20 cellular contexts compared by ENCODE assay signal in genomic region chr13:94588575-94588974, GRCh38. TPM values are rescaled to one million over a fixed set of nuclear protein-coding genes. Genes with fewer than 3 reads are reported as not detected.
DNase-seq lines count a peak whose midpoint lies in the region; ATAC-seq, FAIRE-seq and TF ChIP-seq lines count a peak whose summit lies in the region.
"Had no signal": no experiment of that assay in that cellular context is flagged by ENCODE, and none has a peak within 500 bp of the region (broad histone marks: within the 10 kb centered on the region; RNA-seq: fewer than 3 reads in every experiment).

No MANE protein-coding gene starts in this region.

- H3K4me1 ChIP-seq in right lobe of liver = peaks cover 0 to 19% (median 3%) of the 10 kb centered on the region in 4 donors

- ATAC-seq in activated T-cell treated with anti-CD3 and anti-CD28 coated beads, Interleukin-2, amount 50 U/mL, for 72 hours (replicated peaks in 1 of 2) = no peak
- peak; percentile 77 to 84 (median 82) for ATAC-seq in right lobe of liver
- no peak for ATAC-seq in HG03175 (IDR thresholded peaks at IDR 0.05; ENCODE audit: unreplicated experiment)
- ATAC-seq in HG03045 (IDR thresholded peaks at IDR 0.05; ENCODE audit: unreplicated experiment) = no peak
- ATAC-seq: CD8-positive, alpha-beta T cell; GM23338; K562 had no signal

- H3K9me3 ChIP-seq in SK-N-MC (ENCODE audit: low read depth, low read length) (no peaks in the 10 kb centered on the region), right lobe of liver (no peaks in the 10 kb centered on the region)
- H3K9me3 ChIP-seq: BLaER1 had no signal

- DNase-seq in activated T-cell treated with anti-CD3 and anti-CD28 coated beads, Interleukin-2, amount 50 U/mL, for 72 hours = no peak
- DNase-seq in activated T-cell treated with anti-CD3 and anti-CD28 coated beads, Interleukin-2, amount 50 U/mL, for 48 hours = no peak
- DNase-seq in H54 (ENCODE audit: insufficient read length, low spot score) = no peak
- DNase-seq in SK-N-MC (ENCODE audit: low read depth, low spot score) = no peak
- no peak for DNase-seq in right lobe of liver
- no peak for DNase-seq in H7
- DNase-seq: 8988T; Calu3; CD8-positive, alpha-beta T cell; H9; IMR-90 had no signal

- no peaks in the 10 kb centered on the region for H3K9me3 Mint-ChIP-seq in activated T-cell treated with anti-CD3 and anti-CD28 coated beads, Interleukin-2, amount 50 U/mL, for 72 hours
- H3K9me3 Mint-ChIP-seq: CD8-positive, alpha-beta T cell; GM23338 had no signal

- no peaks in the 10 kb centered on the region for H3K27me3 ChIP-seq in right lobe of liver
- H3K27me3 ChIP-seq in H7 (ENCODE audit: control insufficient read depth, insufficient read depth, low read length) = no peaks in the 10 kb centered on the region
- H3K27me3 ChIP-seq: BLaER1 had no signal

- H3K4me3 ChIP-seq in SK-N-MC (no peak overlapping the region), right lobe of liver (no peak overlapping the region), H7 (ENCODE audit: insufficient read depth, low read depth, low read length) (no peak overlapping the region)
- H3K4me3 ChIP-seq: BLaER1, GM23338, K562 had no signal

- H3K27ac Mint-ChIP-seq in activated T-cell treated with anti-CD3 and anti-CD28 coated beads, Interleukin-2, amount 50 U/mL, for 72 hours = peak overlapping the region; percentile 77
- H3K27ac Mint-ChIP-seq: CD14-positive monocyte; CD8-positive, alpha-beta T cell; GM23338; H9 had no signal

- H3K4me3 Mint-ChIP-seq in activated T-cell treated with anti-CD3 and anti-CD28 coated beads, Interleukin-2, amount 50 U/mL, for 72 hours = no peak overlapping the region
- H3K4me3 Mint-ChIP-seq: CD14-positive monocyte; CD8-positive, alpha-beta T cell; GM23338; H9 had no signal

- intact Hi-C loops in right lobe of liver (cut with DNase I) = no loop called here

- H3K27ac ChIP-seq in SK-N-MC (peak overlapping the region; percentile 5; the same call in 1 of the 2 replicates), right lobe of liver (peak overlapping the region; percentile 7 to 89 (median 79))
- H3K27ac ChIP-seq: BLaER1, HL-60 had no signal

- TF ChIP-seq POLR2A in H54 (IDR thresholded peaks at IDR 0.05; ENCODE audit: low read depth, low read length) = no peak
- TF ChIP-seq POLR2A in right lobe of liver (IDR thresholded peaks at IDR 0.05) = no peak

- no peak for TF ChIP-seq CTCF in right lobe of liver (IDR thresholded peaks at IDR 0.05)

- FAIRE-seq in H54 (lab: Jason Lieb, UNC) = peak; percentile 23
- FAIRE-seq: GM12892, GM18507, K562 had no signal

- peaks cover 70% of the 10 kb centered on the region for H3K36me3 ChIP-seq in SK-N-MC (ENCODE audit: insufficient read depth, low read length)
- peaks cover 0 to 26% (median 0%) of the 10 kb centered on the region in 4 donors for H3K36me3 ChIP-seq in right lobe of liver
- H3K36me3 ChIP-seq in H7 (replicated peaks; ENCODE audit: control insufficient read depth, insufficient read depth, low read length) = no peaks in the 10 kb centered on the region; the same call in 1 of the 2 replicates

- peaks cover 15 to 32% of the 10 kb centered on the region in 2 donors for H3K36me3 Mint-ChIP-seq in activated T-cell treated with anti-CD3 and anti-CD28 coated beads, Interleukin-2, amount 50 U/mL, for 72 hours (ENCODE audit: insufficient read depth in 2 of 2)

- H3K9ac ChIP-seq in SK-N-MC (ENCODE audit: insufficient read length) = no peak overlapping the region
- H3K9ac ChIP-seq: BLaER1 had no signal

- WGBS in right lobe of liver (ENCODE audit: insufficient coverage, low coverage, low lambda C conversion rate, missing lambda C conversion rate) = 23% methylated on average over 3 of the region's 3 CpGs

- H3K27me3 Mint-ChIP-seq in activated T-cell treated with anti-CD3 and anti-CD28 coated beads, Interleukin-2, amount 50 U/mL, for 72 hours (ENCODE audit: low read depth) = no peaks in the 10 kb centered on the region

- H3K4me1 Mint-ChIP-seq in activated T-cell treated with anti-CD3 and anti-CD28 coated beads, Interleukin-2, amount 50 U/mL, for 72 hours (ENCODE audit: low read depth) = peaks cover 33% of the 10 kb centered on the region
- H3K4me1 Mint-ChIP-seq: CD14-positive monocyte, GM23338, H9 had no signal

RNA-seq across cellular contexts. Expression of gene TGDS, which starts 7.4 kb away (rescaled TPM):
- 10 to 100 TPM; 20.7 to 21.1 TPM for total RNA-seq in activated T-cell treated with anti-CD3 and anti-CD28 coated beads, Interleukin-2, amount 50 U/mL, for 72 hours
- 10 to 100 TPM in 2 of 6 experiments, 1 to 10 TPM in 4; 8.6 to 11.9 (median 9.6) TPM for total RNA-seq in right lobe of liver
- 21.0 and 27.4 TPM in 2 replicates for total RNA-seq in H7 (2014; rRNA removed; shearing (Covaris generic))

RNA-seq across cellular contexts. Expression of gene GPR180, which starts 13.1 kb away (rescaled TPM):
- total RNA-seq in activated T-cell treated with anti-CD3 and anti-CD28 coated beads, Interleukin-2, amount 50 U/mL, for 72 hours = 1 to 10 TPM; 7.6 to 7.9 TPM
- 1 to 10 TPM; 4.1 to 7.9 (median 5.0) TPM for total RNA-seq in right lobe of liver
- 5.6 and 6.7 TPM in 2 replicates for total RNA-seq in H7 (2014; rRNA removed; shearing (Covaris generic))

Comparison
In these comparisons a context has a peak if more than half of its experiments do, and no peak if none do; other contexts are left out.
1. ATAC-seq: peak in right lobe of liver (4 of 4); none in activated T-cell treated with anti-CD3 and anti-CD28 coated beads, Interleukin-2, amount 50 U/mL, for 72 hours (0 of 2), HG03175 (single experiment) and HG03045 (single experiment).